Comparison of ENCODE assay signal across 12 cellular contexts in the genomic region with DNA sequence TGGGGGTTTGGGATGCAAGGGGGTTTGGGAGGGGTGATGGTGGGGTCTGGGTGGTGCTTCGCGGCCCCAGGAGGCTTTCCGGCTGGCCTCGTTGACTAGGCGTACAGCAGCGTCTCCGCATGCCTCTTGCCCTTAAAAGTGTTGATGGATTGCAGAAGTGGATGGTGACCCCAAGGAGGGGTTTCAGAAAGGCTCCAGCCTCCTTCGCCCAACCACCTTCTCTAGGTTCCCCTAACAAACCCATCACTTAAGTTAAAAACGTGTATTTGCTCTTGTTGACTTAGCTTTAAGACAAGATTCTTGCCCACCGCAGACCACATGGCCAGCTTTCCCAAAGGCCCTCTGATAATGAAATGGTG.
"Had no signal": no experiment of that assay in that cellular context is flagged by ENCODE, and none has a peak within 500 bp of the region (broad histone marks: within the 10 kb centered on the region; RNA-seq: fewer than 3 reads in every experiment).

No MANE protein-coding gene starts in this region.

- H3K9ac ChIP-seq: parathyroid adenoma had no signal

- H3K9me3 Mint-ChIP-seq: activated CD4-positive, alpha-beta T cell treated with anti-CD3 and anti-CD28 coated beads, Interleukin-2, amount 10 ng/mL, durations not matched to agents 7 days and 5 days; activated naive CD4-positive, alpha-beta T cell treated with anti-CD3 and anti-CD28 coated beads, Interleukin-2, amount 10 ng/mL, durations not matched to agents 7 days and 5 days; activated T-cell treated with anti-CD3 and anti-CD28 coated beads, Interleukin-2, amount 50 U/mL, for 24 hours; T-cell had no signal

- H3K27ac Mint-ChIP-seq: activated CD8-positive, alpha-beta T cell treated with anti-CD3 and anti-CD28 coated beads, Interleukin-2, amount 10 ng/mL, durations not matched to agents 7 days and 5 days; activated naive CD4-positive, alpha-beta T cell treated with anti-CD3 and anti-CD28 coated beads, Interleukin-2, amount 10 ng/mL, durations not matched to agents 7 days and 5 days; activated T-cell treated with anti-CD3 and anti-CD28 coated beads, Interleukin-2, amount 50 U/mL, for 24 hours; T-cell had no signal

- H3K79me2 ChIP-seq: parathyroid adenoma had no signal

- ATAC-seq: SK-N-SH treated with all-trans-retinoic acid at 6 μM for 48 hours had no signal

- H3K36me3 ChIP-seq: brain microvascular endothelial cell, colonic mucosa, sigmoid colon had no signal

- H3K27ac ChIP-seq: brain microvascular endothelial cell, colonic mucosa, heart left ventricle, parathyroid adenoma, sigmoid colon had no signal

- H3K9me3 ChIP-seq: colonic mucosa, heart left ventricle, sigmoid colon had no signal

- H3K4me3 ChIP-seq: colonic mucosa, lung, sigmoid colon had no signal

- H3K27me3 ChIP-seq: sigmoid colon had no signal

- H3K36me3 Mint-ChIP-seq: activated naive CD4-positive, alpha-beta T cell treated with anti-CD3 and anti-CD28 coated beads, Interleukin-2, amount 10 ng/mL, durations not matched to agents 7 days and 5 days; T-cell had no signal

- DNase-seq: brain microvascular endothelial cell, sigmoid colon had no signal

- H2AFZ ChIP-seq: parathyroid adenoma had no signal

- H3K4me3 Mint-ChIP-seq: activated CD4-positive, alpha-beta T cell treated with anti-CD3 and anti-CD28 coated beads, Interleukin-2, amount 10 ng/mL, durations not matched to agents 7 days and 5 days; activated CD8-positive, alpha-beta T cell treated with anti-CD3 and anti-CD28 coated beads, Interleukin-2, amount 10 ng/mL, durations not matched to agents 7 days and 5 days; activated naive CD4-positive, alpha-beta T cell treated with anti-CD3 and anti-CD28 coated beads, Interleukin-2, amount 10 ng/mL, durations not matched to agents 7 days and 5 days had no signal

- H3K4me1 ChIP-seq: colonic mucosa, parathyroid adenoma had no signal
